In the genomic region with DNA sequence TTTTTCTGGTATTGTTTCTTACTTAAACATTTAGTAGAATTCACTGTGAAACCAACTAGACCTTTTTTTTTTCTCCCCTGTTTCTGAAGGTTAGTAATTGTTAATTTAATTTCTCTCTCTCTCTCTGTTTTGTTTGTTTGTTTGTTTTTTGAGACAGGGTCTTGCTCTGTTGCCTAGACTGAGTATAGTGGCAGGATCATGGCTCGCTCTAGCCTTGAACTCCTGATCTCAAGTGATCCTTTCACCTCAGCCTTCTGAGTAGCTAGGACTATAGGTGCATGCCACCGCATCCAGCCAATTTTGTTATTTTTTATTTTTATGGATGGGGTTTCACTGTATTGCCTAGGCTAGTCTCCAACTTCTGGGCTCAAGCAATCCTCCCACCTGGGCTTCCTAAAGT, we compare ENCODE assay signal across 25 cellular contexts.
DNase-seq lines count a peak whose midpoint lies in the region; ATAC-seq and TF ChIP-seq lines count a peak whose summit lies in the region.
"Had no signal": no experiment of that assay in that cellular context is flagged by ENCODE, and none has a peak within 500 bp of the region (broad histone marks: within the 10 kb centered on the region; RNA-seq: fewer than 3 reads in every experiment).

No MANE protein-coding gene starts in this region.

- no peak for TF ChIP-seq RAD21 in neural cell (conservative IDR thresholded peaks at IDR 0.05)

- H3K27me3 ChIP-seq in GM23338 (ENCODE audit: insufficient read depth) (no peaks in the 10 kb centered on the region), hepatocyte (no peaks in the 10 kb centered on the region), neural cell (ENCODE audit: insufficient read depth, low read depth, low read length) (no peaks in the 10 kb centered on the region)
- H3K27me3 ChIP-seq: colonic mucosa, stomach, transverse colon had no signal

- H3K4me3 Mint-ChIP-seq in GM23338 (peak overlapping the region; percentile 84), WTC11 (peak overlapping the region; percentile 69)
- no peak overlapping the region for H3K4me3 Mint-ChIP-seq in activated T-helper 17 cell treated with anti-CD3 and anti-CD28 coated beads, Interleukin-2, amount 50 U/mL, for 72 hours
- H3K4me3 Mint-ChIP-seq: activated B cell treated with CpG ODN at 0.5 μM for 24 hours; activated naive CD4-positive, alpha-beta T cell treated with anti-CD3 and anti-CD28 coated beads, Interleukin-2, amount 50 U/mL, for 24 hours; natural killer cell had no signal

- H3K36me3 ChIP-seq in GM23338 (ENCODE audit: insufficient read depth) (no peaks in the 10 kb centered on the region), hepatocyte (replicated peaks; ENCODE audit: insufficient read depth, low read depth) (no peaks in the 10 kb centered on the region), neural cell (ENCODE audit: insufficient read depth, low read length) (no peaks in the 10 kb centered on the region)
- H3K36me3 ChIP-seq: colonic mucosa had no signal

- peaks cover 26% of the 10 kb centered on the region for H3K4me1 Mint-ChIP-seq in GM23338
- peaks cover 24% of the 10 kb centered on the region for H3K4me1 Mint-ChIP-seq in WTC11
- peaks cover 12% of the 10 kb centered on the region for H3K4me1 Mint-ChIP-seq in activated T-helper 17 cell treated with anti-CD3 and anti-CD28 coated beads, Interleukin-2, amount 50 U/mL, for 72 hours

- H3K4me1 ChIP-seq in GM23338 (ENCODE audit: insufficient read depth) (no peaks in the 10 kb centered on the region; the same call in 1 of the 2 replicates), hepatocyte (ENCODE audit: insufficient read depth) (no peaks in the 10 kb centered on the region)
- H3K4me1 ChIP-seq: colonic mucosa, transverse colon had no signal

- no peak overlapping the region for H3K9ac ChIP-seq in neural cell (ENCODE audit: low read length)
- H3K9ac ChIP-seq: KMS-11 had no signal

- H3K36me3 Mint-ChIP-seq in GM23338 (ENCODE audit: low read depth) (peaks cover 21% of the 10 kb centered on the region; the same call in 2 of the 3 replicates), WTC11 (peaks cover 7% of the 10 kb centered on the region)
- peaks cover 25% of the 10 kb centered on the region for H3K36me3 Mint-ChIP-seq in activated T-helper 17 cell treated with anti-CD3 and anti-CD28 coated beads, Interleukin-2, amount 50 U/mL, for 72 hours (ENCODE audit: low read depth)

- H3K27ac Mint-ChIP-seq in GM23338: peak overlapping the region; percentile 79
- peak overlapping the region; percentile 21 for H3K27ac Mint-ChIP-seq in WTC11
- H3K27ac Mint-ChIP-seq in activated T-helper 17 cell treated with anti-CD3 and anti-CD28 coated beads, Interleukin-2, amount 50 U/mL, for 72 hours: no peak overlapping the region
- H3K27ac Mint-ChIP-seq: activated B cell treated with CpG ODN at 0.5 μM for 24 hours; activated naive CD4-positive, alpha-beta T cell treated with anti-CD3 and anti-CD28 coated beads, Interleukin-2, amount 50 U/mL, for 24 hours; activated T-cell treated with anti-CD3 and anti-CD28 coated beads, Interleukin-2, amount 50 U/mL, for 72 hours; natural killer cell had no signal

- H3F3A ChIP-seq in GM23338 (replicated peaks; ENCODE audit: low read depth) (no peaks in the 10 kb centered on the region), neural cell (ENCODE audit: insufficient read depth, low read length, poor library complexity, severe bottlenecking) (no peaks in the 10 kb centered on the region)

- H3K27ac ChIP-seq in GM23338 (ENCODE audit: low read depth) (no peak overlapping the region), hepatocyte (peak overlapping the region; percentile 84), neural cell (ENCODE audit: low read length) (no peak overlapping the region)
- H3K27ac ChIP-seq: colonic mucosa, KMS-11, RWPE1, stomach, transverse colon had no signal

- H2AFZ ChIP-seq in GM23338: no peak overlapping the region
- H2AFZ ChIP-seq in hepatocyte: peak overlapping the region; percentile 55
- no peak overlapping the region for H2AFZ ChIP-seq in neural cell (ENCODE audit: low read depth, low read length)

- 54% methylated on average over 2 of the region's 2 CpGs for WGBS in hepatocyte (ENCODE audit: low lambda C conversion rate, missing lambda C conversion rate)

- H4K20me1 ChIP-seq in GM23338 (replicated peaks; ENCODE audit: insufficient read depth) (no peaks in the 10 kb centered on the region), hepatocyte (ENCODE audit: insufficient read depth, poor library complexity, severe bottlenecking) (no peaks in the 10 kb centered on the region), neural cell (ENCODE audit: insufficient read depth) (no peaks in the 10 kb centered on the region)

- no peaks in the 10 kb centered on the region for H3K9me2 ChIP-seq in GM23338 (ENCODE audit: insufficient read depth)
- no peaks in the 10 kb centered on the region for H3K9me2 ChIP-seq in hepatocyte (replicated peaks; ENCODE audit: insufficient read depth)
- no peaks in the 10 kb centered on the region for H3K9me2 ChIP-seq in neural cell (ENCODE audit: insufficient read depth, low read length)

- peaks cover 7% of the 10 kb centered on the region for H3K9me3 Mint-ChIP-seq in GM23338
- H3K9me3 Mint-ChIP-seq in WTC11: 0 out of 2 replicates have a peak, but pooled peaks cover 5% of the 10 kb centered on the region
- no peaks in the 10 kb centered on the region for H3K9me3 Mint-ChIP-seq in activated T-helper 17 cell treated with anti-CD3 and anti-CD28 coated beads, Interleukin-2, amount 50 U/mL, for 72 hours
- H3K9me3 Mint-ChIP-seq: activated B cell treated with CpG ODN at 0.5 μM for 24 hours; activated naive CD4-positive, alpha-beta T cell treated with anti-CD3 and anti-CD28 coated beads, Interleukin-2, amount 50 U/mL, for 24 hours; natural killer cell had no signal

- ATAC-seq in GM23338: peak; percentile 66
- no peak for ATAC-seq in WTC11
- ATAC-seq in HG03175 (IDR thresholded peaks at IDR 0.05; ENCODE audit: unreplicated experiment): no peak
- ATAC-seq in GM18858 (IDR thresholded peaks at IDR 0.05; ENCODE audit: unreplicated experiment): no peak
- ATAC-seq in activated T-helper 17 cell treated with anti-CD3 and anti-CD28 coated beads, Interleukin-2, amount 50 U/mL, for 72 hours (replicated peaks): no peak
- ATAC-seq: activated T-cell treated with anti-CD3 and anti-CD28 coated beads, Interleukin-2, amount 50 U/mL, for 72 hours; natural killer cell; SK-N-SH treated with all-trans-retinoic acid at 6 μM for 48 hours had no signal

- no peak for TF ChIP-seq EP300 in neural cell (conservative IDR thresholded peaks at IDR 0.05; ENCODE audit: poor library complexity, severe bottlenecking)

- no peaks in the 10 kb centered on the region for H3K9me3 ChIP-seq in hepatocyte (ENCODE audit: low read depth)
- H3K9me3 ChIP-seq in neural cell (ENCODE audit: low read length): no peaks in the 10 kb centered on the region
- H3K9me3 ChIP-seq: colonic mucosa, stomach, transverse colon had no signal

- H3K79me2 ChIP-seq in GM23338 (replicated peaks; ENCODE audit: insufficient read depth) (peaks cover 25% of the 10 kb centered on the region), hepatocyte (peaks cover 40% of the 10 kb centered on the region), neural cell (replicated peaks; ENCODE audit: insufficient read depth, low read length) (no peaks in the 10 kb centered on the region)

- CTCF ChIA-PET in WTC11 (lab: Charles Lee): interaction anchor here (2.2 kb wide), 1 partner anchor 172 kb away, joined by 6 read pairs; no protein-coding TSS in a partner anchor

- POLR2A ChIA-PET in WTC11 (lab: Charles Lee): no interaction called here

- DNase-seq in GM23338 (ENCODE audit: low spot score): no peak
- no peak for DNase-seq in WTC11 (ENCODE audit: low spot score)
- no peak for DNase-seq in hepatocyte (ENCODE audit: low spot score)
- DNase-seq in NCI-H1092 treated with DMSO at 0.1 percent for 48 hours (lab: John Stamatoyannopoulos, UW): no peak
- DNase-seq: activated B cell treated with CpG ODN at 0.5 μM for 24 hours; colonic mucosa; GDM1; kidney glomerular epithelial cell; MV-4-11; natural killer cell; NCI-H2081; NCI-H524; small intestine; stimulated activated CD4-positive, alpha-beta T cell treated with anti-CD3 and anti-CD28 coated beads, Interleukin-4, amount 100 ng/mL, for 24 hours; stomach; transverse colon had no signal

- H3K4me2 ChIP-seq in GM23338 (peak overlapping the region; percentile 38; the same call in 1 of the 2 replicates), hepatocyte (peak overlapping the region; percentile 70), neural cell (ENCODE audit: low read length) (no peak overlapping the region)
- H3K4me2 ChIP-seq: KMS-11 had no signal

- H3K27me3 Mint-ChIP-seq in GM23338 (ENCODE audit: insufficient read depth, low read depth, poor library complexity): peaks cover 4% of the 10 kb centered on the region
- no peaks in the 10 kb centered on the region; the same call in 1 of the 2 replicates for H3K27me3 Mint-ChIP-seq in WTC11 (ENCODE audit: low read depth)
- H3K27me3 Mint-ChIP-seq in activated T-helper 17 cell treated with anti-CD3 and anti-CD28 coated beads, Interleukin-2, amount 50 U/mL, for 72 hours: no peaks in the 10 kb centered on the region
- H3K27me3 Mint-ChIP-seq: activated B cell treated with CpG ODN at 0.5 μM for 24 hours; activated naive CD4-positive, alpha-beta T cell treated with anti-CD3 and anti-CD28 coated beads, Interleukin-2, amount 50 U/mL, for 24 hours had no signal

- TF ChIP-seq CTCF in GM23338 (conservative IDR thresholded peaks at IDR 0.05; ENCODE audit: low read depth in 2 of 2) (no peak), WTC11 (IDR thresholded peaks at IDR 0.05) (no peak), hepatocyte (IDR thresholded peaks at IDR 0.05; ENCODE audit: poor library complexity) (no peak), neural cell (IDR thresholded peaks at IDR 0.05; ENCODE audit: poor library complexity, severe bottlenecking) (no peak)

- peak overlapping the region; percentile 46 for H3K4me3 ChIP-seq in GM23338
- H3K4me3 ChIP-seq in hepatocyte: peak overlapping the region; percentile 62
- peak overlapping the region; percentile 39 for H3K4me3 ChIP-seq in neural cell (ENCODE audit: low read length)
- H3K4me3 ChIP-seq: colonic mucosa, stomach, transverse colon had no signal

TF ChIP-seq in GM23338, 12 proteins besides CTCF, POLR2A, EP300 and RAD21 (continues in another document):
- no peak for TF ChIP-seq ZNF114 (CRISPR knock-in tag; IDR thresholded peaks at IDR 0.05)

TF ChIP-seq in WTC11, 78 proteins besides CTCF, POLR2A, EP300 and RAD21 (continues in another document):
- no peak for TF ChIP-seq SMAD4 (CRISPR knock-in tag; IDR thresholded peaks at IDR 0.05)

TF ChIP-seq in neural cell, 6 proteins besides CTCF, POLR2A, EP300 and RAD21:
- TF ChIP-seq EZH2 (IDR thresholded peaks at IDR 0.05; ENCODE audit: borderline replicate concordance, insufficient read depth, low read length, poor library complexity, severe bottlenecking): no peak
